2 cellular contexts compared by ENCODE assay signal in genomic region chr15:89740137-89740536, GRCh38.
TF ChIP-seq lines count a peak whose summit lies in the region.

No MANE protein-coding gene starts in this region.

TF ChIP-seq in HEK293, 187 proteins besides CTCF, POLR2A, EP300 and RAD21 (continues in another document):
- peak; percentile 50; the same call in 1 of the 2 replicates for TF ChIP-seq ZNF600 (tag by site-specific recombination; IDR thresholded peaks at IDR 0.05)
- TF ChIP-seq KLF17 (tag by site-specific recombination; IDR thresholded peaks at IDR 0.05), result 0 out of 2 replicates have a peak, but pooled peaks have one; percentile 13
- TF ChIP-seq HOXA7 (CRISPR knock-in tag; IDR thresholded peaks at IDR 0.05; ENCODE audit: borderline replicate concordance), result no peak
- TF ChIP-seq ZNF24 (tag by site-specific recombination; IDR thresholded peaks at IDR 0.05), result no peak
- TF ChIP-seq ZBTB10 (tag by site-specific recombination; IDR thresholded peaks at IDR 0.05), result no peak
- no peak for TF ChIP-seq ZNF175 (tag by site-specific recombination; IDR thresholded peaks at IDR 0.05)
- peak; percentile 24; the same call in 1 of the 2 replicates for TF ChIP-seq GLIS2 (tag by site-specific recombination; IDR thresholded peaks at IDR 0.05)
- no peak for TF ChIP-seq ZNF76 (tag by site-specific recombination; IDR thresholded peaks at IDR 0.05; ENCODE audit: borderline replicate concordance, low read depth)
- peak; percentile 44 for TF ChIP-seq GLIS1 (tag by site-specific recombination; IDR thresholded peaks at IDR 0.05)
- TF ChIP-seq ZBTB17 (tag by site-specific recombination; IDR thresholded peaks at IDR 0.05), result peak; percentile 47; the same call in 1 of the 2 replicates
- TF ChIP-seq ZSCAN18 (tag by site-specific recombination; IDR thresholded peaks at IDR 0.05), result no peak
- 0 out of 2 replicates have a peak, but pooled peaks have one; percentile 9 for TF ChIP-seq ZBTB8A (tag by site-specific recombination; IDR thresholded peaks at IDR 0.05)
- no peak for TF ChIP-seq ZBTB49 (tag by site-specific recombination; IDR thresholded peaks at IDR 0.05; ENCODE audit: low read depth)
- no peak for TF ChIP-seq ZNF223 (tag by site-specific recombination; IDR thresholded peaks at IDR 0.05)
- peak; percentile 27; the same call in 1 of the 2 replicates for TF ChIP-seq ZEB2 (tag by site-specific recombination; IDR thresholded peaks at IDR 0.05)
- TF ChIP-seq ZSCAN30 (tag by site-specific recombination; IDR thresholded peaks at IDR 0.05), result no peak
- no peak for TF ChIP-seq WT1 (tag by site-specific recombination; IDR thresholded peaks at IDR 0.05)
- TF ChIP-seq ZNF654 (tag by site-specific recombination; IDR thresholded peaks at IDR 0.05; ENCODE audit: low read depth), result peak; percentile 88
- no peak for TF ChIP-seq ZNF423 (tag by site-specific recombination; IDR thresholded peaks at IDR 0.05)
- TF ChIP-seq KLF1 (tag by site-specific recombination; IDR thresholded peaks at IDR 0.05), result 0 out of 2 replicates have a peak, but pooled peaks have one; percentile 11

TF ChIP-seq in K562, 482 proteins besides CTCF, POLR2A, EP300 and RAD21:
- peak; percentile 67 for TF ChIP-seq CC2D1A (IDR thresholded peaks at IDR 0.05)
- no peak for TF ChIP-seq CHD7 (IDR thresholded peaks at IDR 0.05; ENCODE audit: low read depth, low read length)
- 0 out of 2 replicates have a peak, but pooled peaks have one; percentile 24 for TF ChIP-seq ARID2 (IDR thresholded peaks at IDR 0.05)
- TF ChIP-seq HMG20B (CRISPR knock-in tag; IDR thresholded peaks at IDR 0.05), result no peak
- TF ChIP-seq TSHZ1 (CRISPR knock-in tag; IDR thresholded peaks at IDR 0.05), result no peak
- TF ChIP-seq L3MBTL2 (IDR thresholded peaks at IDR 0.05), result peak; percentile 23; the same call in 1 of the 2 replicates
- peak; percentile 46; the same call in 1 of the 2 replicates for TF ChIP-seq RB1 (IDR thresholded peaks at IDR 0.05; ENCODE audit: low read depth)
- TF ChIP-seq ZKSCAN3 (CRISPR knock-in tag; IDR thresholded peaks at IDR 0.05), result no peak
- no peak for TF ChIP-seq TCF3 (CRISPR knock-in tag; IDR thresholded peaks at IDR 0.05)
- TF ChIP-seq KLF16 (IDR thresholded peaks at IDR 0.05), result peak; percentile 44; the same call in 1 of the 2 replicates
- peak; percentile 82 for TF ChIP-seq SMC3 (conservative IDR thresholded peaks at IDR 0.05; ENCODE audit: insufficient read depth, low read depth, low read length)
- peak; percentile 17 for TF ChIP-seq TBP (optimal IDR thresholded peaks at IDR 0.05; ENCODE audit: low read depth, low read length)
- peak; percentile 18; the same call in 1 of the 2 replicates for TF ChIP-seq TEAD4 (IDR thresholded peaks at IDR 0.05; ENCODE audit: low read length)
- no peak for TF ChIP-seq TEAD4 (CRISPR knock-in tag; IDR thresholded peaks at IDR 0.05; ENCODE audit: borderline replicate concordance)
- TF ChIP-seq RCOR1 (IDR thresholded peaks at IDR 0.05; ENCODE audit: borderline replicate concordance in 1 of 2, low read depth in 2 of 2, low read length in 2 of 2), result no peak
- peak; percentile 50; the same call in 1 of the 2 replicates for TF ChIP-seq CTBP1 (IDR thresholded peaks at IDR 0.05; ENCODE audit: borderline replicate concordance)
- peak; percentile 70; the same call in 1 of the 2 replicates for TF ChIP-seq STAG1 (CRISPR knock-in tag; IDR thresholded peaks at IDR 0.05; ENCODE audit: borderline replicate concordance)
- peak; percentile 35; the same call in 1 of the 2 replicates for TF ChIP-seq DEAF1 (CRISPR knock-in tag; IDR thresholded peaks at IDR 0.05)
- no peak for TF ChIP-seq ELK1 (CRISPR knock-in tag; IDR thresholded peaks at IDR 0.05)
- 0 out of 2 replicates have a peak, but pooled peaks have one; percentile 24 for TF ChIP-seq BHLHE40 (IDR thresholded peaks at IDR 0.05; ENCODE audit: low read length)
- 0 out of 2 replicates have a peak, but pooled peaks have one; percentile 22 for TF ChIP-seq HCFC1 (IDR thresholded peaks at IDR 0.05; ENCODE audit: low read depth, low read length)
- TF ChIP-seq CREM (IDR thresholded peaks at IDR 0.05; ENCODE audit: low read depth), result 0 out of 2 replicates have a peak, but pooled peaks have one; percentile 9
